In genomic region chr12:110317921-110318320, GRCh38 we compare ENCODE assay signal across 10 cellular contexts. TPM values are rescaled to one million over a fixed set of nuclear protein-coding genes. Genes with fewer than 3 reads are reported as not detected.
DNase-seq lines count a peak whose midpoint lies in the region; ATAC-seq, FAIRE-seq and TF ChIP-seq lines count a peak whose summit lies in the region.
"Had no signal": no experiment of that assay in that cellular context is flagged by ENCODE, and none has a peak within 500 bp of the region (broad histone marks: within the 10 kb centered on the region; RNA-seq: fewer than 3 reads in every experiment).

No MANE protein-coding gene starts in this region.

- no peak for FAIRE-seq in endothelial cell of umbilical vein (lab: Jason Lieb, UNC)

- H3K36me3 ChIP-seq in SK-N-SH (replicated peaks in 1 of 2; ENCODE audit: control insufficient read depth in 1 of 2, insufficient read depth in 2 of 2, low read length in 1 of 2) = peaks cover 7 to 30% of the 10 kb centered on the region in 2 experiments
- peaks cover 0 to 2% of the 10 kb centered on the region in 2 experiments for H3K36me3 ChIP-seq in endothelial cell of umbilical vein (ENCODE audit: control insufficient read depth in 2 of 2, extremely low read depth in 1 of 2, insufficient read depth in 2 of 2, low read length in 2 of 2)
- H3K36me3 ChIP-seq in left lung = peaks cover 0 to 32% of the 10 kb centered on the region in 2 donors
- peaks cover 4% of the 10 kb centered on the region for H3K36me3 ChIP-seq in thoracic aorta

- H3K79me2 ChIP-seq in SK-N-SH (ENCODE audit: insufficient read depth) = peaks cover 94% of the 10 kb centered on the region
- peaks cover 89% of the 10 kb centered on the region for H3K79me2 ChIP-seq in endothelial cell of umbilical vein (ENCODE audit: control insufficient read depth, insufficient read depth, low read length)

- H3K9ac ChIP-seq in SK-N-SH (peak overlapping the region; percentile 69; the same call in 1 of the 2 replicates), endothelial cell of umbilical vein (replicated peaks; ENCODE audit: extremely low read depth, insufficient read depth, low read length) (no peak overlapping the region)

- DNase-seq in SK-N-SH (no peak), endothelial cell of umbilical vein (ENCODE audit: low read depth, low spot score) (peak; percentile 57), left lung (no peak), thoracic aorta (ENCODE audit: low spot score) (no peak)
- no peak for DNase-seq in stimulated activated CD4-positive, alpha-beta T cell treated with anti-CD3 and anti-CD28 coated beads, Interleukin-4, amount 100 ng/mL, for 1 hour
- DNase-seq: activated CD8-positive, alpha-beta memory T cell treated with anti-CD3 and anti-CD28 coated beads, Interleukin-2, amount 50 U/mL, for 48 hours; NCI-H1105; occipital lobe had no signal

- H4K20me1 ChIP-seq in SK-N-SH (ENCODE audit: insufficient read depth) (peaks cover 19% of the 10 kb centered on the region), endothelial cell of umbilical vein (replicated peaks; ENCODE audit: control insufficient read depth, extremely low read depth, insufficient read depth, low read length) (no peaks in the 10 kb centered on the region)

- no peak overlapping the region for H3K4me3 ChIP-seq in SK-N-SH (ENCODE audit: low read depth in 2 of 2, low read length in 1 of 2)
- no peak overlapping the region for H3K4me3 ChIP-seq in endothelial cell of umbilical vein (replicated peaks in 1 of 3; ENCODE audit: insufficient read depth in 1 of 3, low read depth in 1 of 3, low read length in 3 of 3)
- H3K4me3 ChIP-seq in left lung = no peak overlapping the region
- no peak overlapping the region for H3K4me3 ChIP-seq in thoracic aorta

- intact Hi-C loops in endothelial cell of umbilical vein (cut with micrococcal nuclease) (no loop called here), left lung (cut with DNase I) (no loop called here)

- BruUV-seq in endothelial cell of umbilical vein (replicated peaks; lab: Mats Ljungman, UMichigan) = no TSS peak

- dilution Hi-C loops in endothelial cell of umbilical vein (cut with MboI; ENCODE audit: extremely low pct_ligation_motif_present, low sequenced_read_pairs) = no loop called here

- POLR2A ChIA-PET in SK-N-SH (lab: Yijun Ruan, JAX) = no interaction called here
- POLR2A ChIA-PET in endothelial cell of umbilical vein (lab: Charles Lee) = no interaction called here

- CTCF ChIA-PET in SK-N-SH (lab: Yijun Ruan, JAX) (interaction anchor here (1.5 to 2.2 kb wide), 2 partner anchors 14 to 93 kb away, joined by 4 to 6 read pairs; no protein-coding TSS in a partner anchor), endothelial cell of umbilical vein (lab: Charles Lee) (interaction anchor here (1.6 kb wide), 1 partner anchor 13 kb away, joined by 7 read pairs; no protein-coding TSS in a partner anchor)

- H3K4me1 ChIP-seq in SK-N-SH (ENCODE audit: control insufficient read depth in 1 of 2, insufficient read depth in 2 of 2, low read depth in 1 of 2, low read length in 1 of 2) (peaks cover 0 to 40% of the 10 kb centered on the region in 2 experiments; a peak in 3 of 4 replicates), endothelial cell of umbilical vein (ENCODE audit: control insufficient read depth, extremely low read depth, insufficient read depth, low read length) (peaks cover 19% of the 10 kb centered on the region), left lung (peaks cover 7 to 47% of the 10 kb centered on the region in 2 donors), thoracic aorta (ENCODE audit: control insufficient read depth in 1 of 2, low read depth in 2 of 2) (peaks cover 40 to 74% of the 10 kb centered on the region in 2 donors)

- H3K27ac ChIP-seq in SK-N-SH (ENCODE audit: low read depth in 2 of 2, low read length in 1 of 2) = peak overlapping the region in 1 of 2 experiments; percentile 97; a peak in 2 of 4 replicates
- peak overlapping the region; percentile 5 for H3K27ac ChIP-seq in endothelial cell of umbilical vein (ENCODE audit: insufficient read depth, low read depth, low read length)
- no peak overlapping the region for H3K27ac ChIP-seq in left lung
- H3K27ac ChIP-seq in thoracic aorta = peak overlapping the region; percentile 21 to 59

- TF ChIP-seq CTCF in SK-N-SH (IDR thresholded peaks at IDR 0.05) = no peak
- no peak for TF ChIP-seq CTCF in endothelial cell of umbilical vein (IDR thresholded peaks at IDR 0.05; ENCODE audit: extremely low read depth in 1 of 2, insufficient read depth in 1 of 2, low read depth in 1 of 2, low read length in 2 of 2)
- TF ChIP-seq CTCF in left lung (IDR thresholded peaks at IDR 0.05) = no peak
- no peak for TF ChIP-seq CTCF in thoracic aorta (IDR thresholded peaks at IDR 0.05)

- H3K9me2 ChIP-seq in SK-N-SH = no peaks in the 10 kb centered on the region

- TF ChIP-seq RAD21 in SK-N-SH (IDR thresholded peaks at IDR 0.05; ENCODE audit: low read length) = no peak

- peaks cover 52% of the 10 kb centered on the region for H3F3A ChIP-seq in SK-N-SH (replicated peaks; ENCODE audit: insufficient read depth)

- H3K9me3 ChIP-seq in SK-N-SH (no peaks in the 10 kb centered on the region), endothelial cell of umbilical vein (replicated peaks; ENCODE audit: control insufficient read depth, insufficient read depth, low read length) (no peaks in the 10 kb centered on the region), left lung (no peaks in the 10 kb centered on the region), thoracic aorta (no peaks in the 10 kb centered on the region)

- WGBS in SK-N-SH (ENCODE audit: low lambda C conversion rate) = 41% methylated on average over 2 of the region's 2 CpGs

- H3K4me2 ChIP-seq in SK-N-SH = peak overlapping the region; percentile 59; the same call in 1 of the 2 replicates
- no peak overlapping the region for H3K4me2 ChIP-seq in endothelial cell of umbilical vein (ENCODE audit: insufficient read depth, low read length)

- TF ChIP-seq EP300 in SK-N-SH (IDR thresholded peaks at IDR 0.05; ENCODE audit: borderline replicate concordance in 1 of 2, low read depth in 1 of 2, low read length in 1 of 2) = no peak

- peak; percentile 13 for ATAC-seq in left lung
- ATAC-seq in thoracic aorta (ENCODE audit: insufficient number of reproducible peaks, low FRiP score, low read depth) = no peak
- no peak for ATAC-seq in GM18505 (IDR thresholded peaks at IDR 0.05; ENCODE audit: unreplicated experiment)
- no peak for ATAC-seq in HG02763 (IDR thresholded peaks at IDR 0.05; ENCODE audit: unreplicated experiment)

- H2AFZ ChIP-seq in SK-N-SH (ENCODE audit: low read depth) (no peak overlapping the region), endothelial cell of umbilical vein (ENCODE audit: low read depth, low read length) (no peak overlapping the region)

- TF ChIP-seq POLR2A in endothelial cell of umbilical vein (IDR thresholded peaks at IDR 0.05; ENCODE audit: low read depth, low read length) (no peak), GM18505 (IDR thresholded peaks at IDR 0.05; ENCODE audit: borderline replicate concordance, extremely low read depth, insufficient read depth, insufficient read length) (no peak)

- no peaks in the 10 kb centered on the region for H3K9me1 ChIP-seq in endothelial cell of umbilical vein (replicated peaks; ENCODE audit: control insufficient read depth, extremely low read depth, insufficient read depth, low read length)

- H3K27me3 ChIP-seq in SK-N-SH (ENCODE audit: insufficient read depth) (no peaks in the 10 kb centered on the region), endothelial cell of umbilical vein (ENCODE audit: control insufficient read depth in 2 of 2, insufficient read depth in 2 of 2, low read length in 2 of 2) (no peaks in the 10 kb centered on the region), left lung (no peaks in the 10 kb centered on the region), thoracic aorta (replicated peaks; ENCODE audit: insufficient read depth) (no peaks in the 10 kb centered on the region)

TF ChIP-seq in SK-N-SH, 30 proteins besides CTCF, POLR2A, EP300 and RAD21:
- TF ChIP-seq TCF12 (IDR thresholded peaks at IDR 0.05) (0 out of 2 replicates have a peak, but pooled peaks have one; percentile 12), PBX3 (IDR thresholded peaks at IDR 0.05) (no peak)

TF ChIP-seq in endothelial cell of umbilical vein, 7 proteins besides CTCF, POLR2A, EP300 and RAD21:
- TF ChIP-seq MYC (IDR thresholded peaks at IDR 0.05; ENCODE audit: low read depth, low read length) (no peak), EZH2 (IDR thresholded peaks at IDR 0.05; ENCODE audit: borderline replicate concordance, low read depth, low read length, severe bottlenecking) (no peak), FOS (IDR thresholded peaks at IDR 0.05; ENCODE audit: borderline replicate concordance, insufficient read depth, low read length) (no peak), POLR2AphosphoS5 (IDR thresholded peaks at IDR 0.05; ENCODE audit: insufficient read depth, low read depth, low read length) (no peak)
- TF ChIP-seq, protein P1, sequence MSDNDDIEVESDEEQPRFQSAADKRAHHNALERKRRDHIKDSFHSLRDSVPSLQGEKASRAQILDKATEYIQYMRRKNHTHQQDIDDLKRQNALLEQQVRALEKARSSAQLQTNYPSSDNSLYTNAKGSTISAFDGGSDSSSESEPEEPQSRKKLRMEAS (IDR thresholded peaks at IDR 0.05; ENCODE audit: insufficient read depth, insufficient read length) = no peak

RNA-seq across cellular contexts. Expression of gene ATP2A2, which starts 36.9 kb away (rescaled TPM):
- polyA plus RNA-seq in SK-N-SH (2012; rRNA removed) (83.9 and 120 TPM in 2 replicates), endothelial cell of umbilical vein (94.4 and 102 TPM in 2 replicates)
- 87.4 and 103 TPM in 2 replicates for polyA plus RNA-seq in SK-N-SH (2012; cell fraction: cytosol; rRNA removed)
- polyA plus RNA-seq in SK-N-SH (2012; cell fraction: nucleus; rRNA removed) = 150 and 219 TPM in 2 replicates
- total RNA-seq in endothelial cell of umbilical vein (230 and 239 TPM in 2 replicates), left lung (100 to 1,000 TPM; 204 to 258 TPM), thoracic aorta (100 to 1,000 TPM; 226 to 290 TPM)
- polyA plus RNA-seq in endothelial cell of umbilical vein (2011; cell fraction: cytosol; rRNA removed) = 72.8 and 79.1 TPM in 2 replicates
- 242 and 247 TPM in 2 replicates for polyA plus RNA-seq in endothelial cell of umbilical vein (2011; cell fraction: nucleus; rRNA removed)
- 170 and 217 TPM in 2 replicates for polyA plus RNA-seq in endothelial cell of umbilical vein (2012)
- polyA minus RNA-seq in endothelial cell of umbilical vein = 219 and 227 TPM in 2 replicates
- polyA minus RNA-seq in endothelial cell of umbilical vein (2011; cell fraction: cytosol; rRNA and poly(A)+ RNA removed) = 74.0 TPM
- 144 and 187 TPM in 2 replicates for polyA minus RNA-seq in endothelial cell of umbilical vein (2011; cell fraction: nucleus; rRNA and poly(A)+ RNA removed)

Comparison
In these comparisons a context has a peak if more than half of its experiments do, and no peak if none do; other contexts are left out.
1. H3K27ac ChIP-seq: peak in endothelial cell of umbilical vein (single experiment) and thoracic aorta (2 of 2); none in left lung (0 of 2).